In the genomic region with DNA sequence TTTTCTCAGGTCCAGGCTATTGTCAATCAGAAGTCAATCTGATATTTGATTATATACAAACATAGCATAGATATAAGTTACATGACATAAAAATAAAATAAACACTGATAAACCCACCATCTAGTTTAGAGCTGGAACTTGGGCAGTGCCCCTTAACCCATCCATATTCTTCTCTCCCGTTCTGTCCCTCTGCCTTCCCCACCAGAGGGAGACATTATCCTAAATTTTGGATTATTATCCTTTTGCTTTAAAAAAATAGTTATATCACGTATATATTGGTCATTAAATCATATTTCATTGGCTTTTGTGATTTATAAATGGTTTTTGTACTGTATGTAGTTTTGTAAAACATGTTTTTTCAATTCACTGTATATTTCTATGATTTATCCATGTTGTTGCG, we compare ENCODE assay signal across 17 cellular contexts.
A peak's percentile ranks its signal among the peaks of the same experiment; 100 is the strongest.
DNase-seq lines count a peak whose midpoint lies in the region; TF ChIP-seq lines count a peak whose summit lies in the region.
"Had no signal": no experiment of that assay in that cellular context is flagged by ENCODE, and none has a peak within 500 bp of the region (broad histone marks: within the 10 kb centered on the region; RNA-seq: fewer than 3 reads in every experiment).

No MANE protein-coding gene starts in this region.

- DNase-seq in DMS 273 (lab: John Stamatoyannopoulos, UW; ENCODE audit: unreplicated experiment) (peak; percentile 27), DMS 273 treated with DMSO at 0.1 percent for 48 hours (lab: John Stamatoyannopoulos, UW) (no peak), dorsolateral prefrontal cortex (no peak), progenitor cell of endocrine pancreas (ENCODE audit: low spot score, unreplicated experiment) (no peak), dedifferentiated amniotic fluid mesenchymal stem cell (ENCODE audit: extremely low spot score) (no peak), DMS53 treated with DMSO at 0.1 percent for 48 hours (lab: John Stamatoyannopoulos, UW; ENCODE audit: unreplicated experiment) (no peak)
- no peak for DNase-seq in activated CD4-positive, CD25-positive, alpha-beta regulatory T cell treated with anti-CD3 and anti-CD28 coated beads, Interleukin-2, amount 50 U/mL, for 72 hours
- DNase-seq: activated naive CD4-positive, alpha-beta T cell treated with Interleukin-2 at 50 U/mL for 16 hours; caudate nucleus; DMS153; NCI-H1092 treated with DMSO at 0.1 percent for 48 hours; NCI-H510A treated with DMSO at 0.1 percent for 48 hours; SHP77 treated with DMSO at 0.1 percent for 48 hours; small intestine had no signal

- no peaks in the 10 kb centered on the region for H3K27me3 ChIP-seq in Loucy (ENCODE audit: insufficient read depth, low read length, poor library complexity, severe bottlenecking)
- no peaks in the 10 kb centered on the region for H3K27me3 ChIP-seq in dorsolateral prefrontal cortex
- H3K27me3 ChIP-seq: suprapubic skin had no signal

- no peaks in the 10 kb centered on the region for H3K4me1 ChIP-seq in Loucy (ENCODE audit: insufficient read depth, low read length, poor library complexity, severe bottlenecking)
- H3K4me1 ChIP-seq: suprapubic skin had no signal

- no peak overlapping the region for H2AFZ ChIP-seq in Loucy (ENCODE audit: low read length)

- no peaks in the 10 kb centered on the region for H3K4me1 Mint-ChIP-seq in progenitor cell of endocrine pancreas (ENCODE audit: low read depth)

- no peak overlapping the region for H3K4me3 ChIP-seq in Loucy (ENCODE audit: low read length, poor library complexity, severe bottlenecking)
- H3K4me3 ChIP-seq in dorsolateral prefrontal cortex, result no peak overlapping the region
- H3K4me3 ChIP-seq: suprapubic skin had no signal

- no peaks in the 10 kb centered on the region for H3K79me2 ChIP-seq in Loucy (ENCODE audit: insufficient read depth, low read length)

- no peak overlapping the region for H3K9ac ChIP-seq in Loucy (ENCODE audit: low read depth, low read length, poor library complexity, severe bottlenecking)

- H3K4me3 Mint-ChIP-seq in progenitor cell of endocrine pancreas (ENCODE audit: low read depth), result no peak overlapping the region

- TF ChIP-seq CTCF in Loucy (conservative IDR thresholded peaks at IDR 0.05; ENCODE audit: low read length) (peak; percentile 41; the same call in 1 of the 2 replicates), dorsolateral prefrontal cortex (IDR thresholded peaks at IDR 0.05 in 54 of 56, conservative IDR thresholded peaks at IDR 0.05 in 2 of 56; ENCODE audit: low read depth in 1 of 56, partially characterized antibody in 56 of 56) (peak in 35 of 56 donors; percentile 6 to 46 (median 25)), progenitor cell of endocrine pancreas (IDR thresholded peaks at IDR 0.05; ENCODE audit: unreplicated experiment) (peak; percentile 40)

- no peak overlapping the region for H3K27ac ChIP-seq in dorsolateral prefrontal cortex
- H3K27ac ChIP-seq: epithelial cell of prostate, suprapubic skin had no signal

- H3K36me3 ChIP-seq in Loucy (ENCODE audit: insufficient read depth, low read length), result no peaks in the 10 kb centered on the region
- H3K36me3 ChIP-seq: suprapubic skin had no signal

- intact Hi-C loops in dorsolateral prefrontal cortex (cut with DNase I), result no loop called here

- H4K20me1 ChIP-seq in Loucy (ENCODE audit: insufficient read depth, low read length, poor library complexity, severe bottlenecking), result no peaks in the 10 kb centered on the region

- peaks cover 4% of the 10 kb centered on the region for H3K27me3 Mint-ChIP-seq in progenitor cell of endocrine pancreas

- H3K9me3 ChIP-seq in Loucy (ENCODE audit: insufficient read depth, low read depth, low read length), result no peaks in the 10 kb centered on the region
- H3K9me3 ChIP-seq: suprapubic skin had no signal

- H3K9me2 ChIP-seq in Loucy (replicated peaks; ENCODE audit: low read depth, low read length), result no peaks in the 10 kb centered on the region

- no peak overlapping the region for H3K4me2 ChIP-seq in Loucy (ENCODE audit: low read depth, low read length, poor library complexity, severe bottlenecking)

- H3F3A ChIP-seq in Loucy (ENCODE audit: low read depth), result no peaks in the 10 kb centered on the region

- H3K9me3 Mint-ChIP-seq in progenitor cell of endocrine pancreas (ENCODE audit: low read depth), result no peaks in the 10 kb centered on the region

- H3K36me3 Mint-ChIP-seq in progenitor cell of endocrine pancreas (ENCODE audit: insufficient read depth), result no peaks in the 10 kb centered on the region

- H3K27ac Mint-ChIP-seq in progenitor cell of endocrine pancreas, result no peak overlapping the region
